ENCODE assay signal across 30 cellular contexts in the genomic region with DNA sequence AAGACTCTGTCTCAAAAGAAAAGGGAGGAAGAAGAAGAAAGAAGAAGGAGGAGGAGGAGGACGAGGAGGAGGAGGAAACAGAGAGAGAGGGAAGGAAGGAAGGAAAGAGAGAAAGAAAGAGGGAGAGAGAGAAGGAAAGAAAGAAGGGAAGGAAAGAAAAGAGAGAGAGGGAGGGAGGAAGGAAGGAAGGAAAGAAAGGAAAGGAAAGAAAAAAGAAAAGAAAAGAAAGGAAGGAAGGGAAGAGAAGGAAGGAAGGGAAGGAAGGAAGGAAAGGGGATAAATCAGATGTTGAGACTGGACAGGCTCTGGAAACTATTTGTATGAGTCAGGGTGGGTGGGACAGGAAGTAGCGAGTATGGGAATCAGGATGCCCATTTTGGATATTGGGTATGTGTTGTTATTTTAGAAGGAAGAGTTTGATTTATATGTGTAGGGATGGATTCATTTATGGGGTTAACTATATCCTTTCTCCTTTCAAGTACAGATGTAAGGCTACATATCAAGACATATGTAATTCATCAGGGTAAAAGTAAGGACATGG. TPM values are rescaled to one million over a fixed set of nuclear protein-coding genes. Genes with fewer than 3 reads are reported as not detected.
DNase-seq lines count a peak whose midpoint lies in the region; ATAC-seq and TF ChIP-seq lines count a peak whose summit lies in the region.
"Had no signal": no experiment of that assay in that cellular context is flagged by ENCODE, and none has a peak within 500 bp of the region (broad histone marks: within the 10 kb centered on the region; RNA-seq: fewer than 3 reads in every experiment).

No MANE protein-coding gene starts in this region.

- H3K9me2 ChIP-seq in PC-9 (ENCODE audit: insufficient read depth) = no peaks in the 10 kb centered on the region

- peak; percentile 68 for DNase-seq in ELR (ENCODE audit: low read depth)
- peak in 1 of 2 experiments; percentile 55 for DNase-seq in PC-9
- no peak for DNase-seq in osteoblast (ENCODE audit: insufficient read length, low spot score, missing footprints)
- DNase-seq in upper lobe of right lung = no peak
- DNase-seq in NCI-H2107 (lab: John Stamatoyannopoulos, UW) = no peak
- DNase-seq in naive thymus-derived CD8-positive, alpha-beta T cell = no peak
- DNase-seq in HPDE6-E6E7 (ENCODE audit: extremely low spot score) = no peak
- DNase-seq: ACHN; activated CD4-positive, alpha-beta T cell treated with anti-CD3 and anti-CD28 coated beads, Interleukin-2, amount 10 ng/mL, durations not matched to agents 7 days and 5 days; aorta; Calu3; erythroblast; NCI-H1092; NCI-H1930; NCI-H2227 treated with DMSO at 0.1 percent for 48 hours; NCI-H82; nucleus accumbens; OCI-M1; stimulated activated CD4-positive, alpha-beta T cell treated with anti-CD3 and anti-CD28 coated beads, Interleukin-4, amount 100 ng/mL, for 4 hours; T-helper 2 cell; transverse colon; WERI-Rb-1 had no signal

- H3K9me3 Mint-ChIP-seq in dendritic cell treated with granulocyte-macrophage colony-stimulating factor and Interleukin-4, amounts not matched to agents 40 ng/mL and 50 ng/mL, for 4 days = no peaks in the 10 kb centered on the region
- no peaks in the 10 kb centered on the region for H3K9me3 Mint-ChIP-seq in naive thymus-derived CD8-positive, alpha-beta T cell
- H3K9me3 Mint-ChIP-seq: activated CD4-positive, alpha-beta T cell treated with anti-CD3 and anti-CD28 coated beads, Interleukin-2, amount 10 ng/mL, durations not matched to agents 7 days and 5 days; activated naive CD4-positive, alpha-beta T cell treated with anti-CD3 and anti-CD28 coated beads, Interleukin-2, amount 50 U/mL, for 72 hours; central memory CD8-positive, alpha-beta T cell; stimulated activated naive CD8-positive, alpha-beta T cell treated with anti-CD3 and anti-CD28 coated beads, Interleukin-15, Interleukin-2, amounts not matched to agents 100 ng/mL and 50 ng/mL, for 24 hours had no signal

- H3K79me2 ChIP-seq in PC-9 (ENCODE audit: low read depth) = no peaks in the 10 kb centered on the region
- H3K79me2 ChIP-seq in osteoblast (ENCODE audit: insufficient read depth, low read length) = no peaks in the 10 kb centered on the region

- H3K4me1 ChIP-seq in PC-9 (replicated peaks; ENCODE audit: insufficient read depth) (peaks cover 6% of the 10 kb centered on the region), osteoblast (ENCODE audit: insufficient read depth, low read length) (peaks cover 3% of the 10 kb centered on the region), upper lobe of right lung (peaks cover 2% of the 10 kb centered on the region)

- POLR2A ChIA-PET in PC-9 (lab: Charles Lee; ENCODE audit: unreplicated experiment) = no interaction called here
- POLR2A ChIA-PET in naive thymus-derived CD8-positive, alpha-beta T cell (lab: Charles Lee) = no interaction called here

- H3K36me3 Mint-ChIP-seq in dendritic cell treated with granulocyte-macrophage colony-stimulating factor and Interleukin-4, amounts not matched to agents 40 ng/mL and 50 ng/mL, for 4 days (ENCODE audit: low read depth) = no peaks in the 10 kb centered on the region
- H3K36me3 Mint-ChIP-seq in naive thymus-derived CD8-positive, alpha-beta T cell = no peaks in the 10 kb centered on the region
- H3K36me3 Mint-ChIP-seq: activated naive CD4-positive, alpha-beta T cell treated with anti-CD3 and anti-CD28 coated beads, Interleukin-2, amount 50 U/mL, for 72 hours had no signal

- no peak for TF ChIP-seq CTCF in PC-9 (conservative IDR thresholded peaks at IDR 0.05)
- TF ChIP-seq CTCF in osteoblast (IDR thresholded peaks at IDR 0.05; ENCODE audit: extremely low read depth, low read depth, low read length) = no peak
- no peak for TF ChIP-seq CTCF in upper lobe of right lung (IDR thresholded peaks at IDR 0.05)

- peak overlapping the region; percentile 11 for H3K27ac Mint-ChIP-seq in dendritic cell treated with granulocyte-macrophage colony-stimulating factor and Interleukin-4, amounts not matched to agents 40 ng/mL and 50 ng/mL, for 4 days
- H3K27ac Mint-ChIP-seq in naive thymus-derived CD8-positive, alpha-beta T cell = peak overlapping the region in 1 of 10 donors; percentile 57
- H3K27ac Mint-ChIP-seq: activated CD4-positive, alpha-beta T cell treated with anti-CD3 and anti-CD28 coated beads, Interleukin-2, amount 10 ng/mL, durations not matched to agents 7 days and 5 days; activated naive CD4-positive, alpha-beta T cell treated with anti-CD3 and anti-CD28 coated beads, Interleukin-2, amount 50 U/mL, for 72 hours; stimulated activated naive CD8-positive, alpha-beta T cell treated with anti-CD3 and anti-CD28 coated beads, Interleukin-15, Interleukin-2, amounts not matched to agents 100 ng/mL and 50 ng/mL, for 24 hours had no signal

- H3K36me3 ChIP-seq in PC-9 (ENCODE audit: low read depth) (no peaks in the 10 kb centered on the region), osteoblast (ENCODE audit: insufficient read depth, low read length) (no peaks in the 10 kb centered on the region), upper lobe of right lung (no peaks in the 10 kb centered on the region)
- H3K36me3 ChIP-seq: gastroesophageal sphincter, SJSA1, transverse colon, WERI-Rb-1 had no signal

- H3K4me2 ChIP-seq in PC-9 (0 out of 2 replicates have a peak overlapping the region, but pooled peaks have one; percentile 1), osteoblast (ENCODE audit: insufficient read depth, low read length) (no peak overlapping the region)

- H2AFZ ChIP-seq in PC-9 = 0 out of 2 replicates have a peak overlapping the region, but pooled peaks have one; percentile 39
- H2AFZ ChIP-seq in osteoblast (ENCODE audit: low read length) = peak overlapping the region; percentile 81

- H3K27me3 ChIP-seq in PC-9 (ENCODE audit: insufficient read depth, low read depth) (no peaks in the 10 kb centered on the region), osteoblast (ENCODE audit: insufficient read depth, low read length) (no peaks in the 10 kb centered on the region), upper lobe of right lung (no peaks in the 10 kb centered on the region)
- H3K27me3 ChIP-seq: gastroesophageal sphincter, SJSA1, transverse colon had no signal

- no peak overlapping the region for H3K4me3 Mint-ChIP-seq in dendritic cell treated with granulocyte-macrophage colony-stimulating factor and Interleukin-4, amounts not matched to agents 40 ng/mL and 50 ng/mL, for 4 days
- H3K4me3 Mint-ChIP-seq in naive thymus-derived CD8-positive, alpha-beta T cell = no peak overlapping the region
- H3K4me3 Mint-ChIP-seq: activated CD4-positive, alpha-beta T cell treated with anti-CD3 and anti-CD28 coated beads, Interleukin-2, amount 10 ng/mL, durations not matched to agents 7 days and 5 days; central memory CD8-positive, alpha-beta T cell; stimulated activated naive CD8-positive, alpha-beta T cell treated with anti-CD3 and anti-CD28 coated beads, Interleukin-15, Interleukin-2, amounts not matched to agents 100 ng/mL and 50 ng/mL, for 24 hours had no signal

- CTCF ChIA-PET in PC-9 (lab: Charles Lee) = no interaction called here

- H3F3A ChIP-seq in PC-9 (ENCODE audit: insufficient read depth, low read depth) = peaks cover 9% of the 10 kb centered on the region

- H3K27me3 Mint-ChIP-seq in dendritic cell treated with granulocyte-macrophage colony-stimulating factor and Interleukin-4, amounts not matched to agents 40 ng/mL and 50 ng/mL, for 4 days = no peaks in the 10 kb centered on the region
- H3K27me3 Mint-ChIP-seq in naive thymus-derived CD8-positive, alpha-beta T cell = no peaks in the 10 kb centered on the region
- H3K27me3 Mint-ChIP-seq: central memory CD8-positive, alpha-beta T cell; stimulated activated naive CD8-positive, alpha-beta T cell treated with anti-CD3 and anti-CD28 coated beads, Interleukin-15, Interleukin-2, amounts not matched to agents 100 ng/mL and 50 ng/mL, for 24 hours had no signal

- ATAC-seq in upper lobe of right lung = no peak
- no peak for ATAC-seq in naive thymus-derived CD8-positive, alpha-beta T cell
- ATAC-seq: activated naive CD4-positive, alpha-beta T cell treated with anti-CD3 and anti-CD28 coated beads, Interleukin-2, amount 50 U/mL, for 72 hours; gastroesophageal sphincter had no signal

- intact Hi-C loops in PC-9 (cut with micrococcal nuclease; ENCODE audit: unreplicated experiment) = no loop called here
- intact Hi-C loops in dendritic cell treated with granulocyte-macrophage colony-stimulating factor and Interleukin-4, amounts not matched to agents 40 ng/mL and 50 ng/mL, for 4 days (cut with micrococcal nuclease) = no loop called here
- intact Hi-C loops in upper lobe of right lung (cut with DNase I) = no loop called here

- H3K27ac ChIP-seq in PC-9 (no peak overlapping the region), osteoblast (ENCODE audit: low read depth, low read length) (no peak overlapping the region), upper lobe of right lung (no peak overlapping the region)
- H3K27ac ChIP-seq: C4-2B, gastroesophageal sphincter, SJSA1, transverse colon, WERI-Rb-1 had no signal

- H3K9me3 ChIP-seq in PC-9 (ENCODE audit: insufficient read depth, low read depth) (no peaks in the 10 kb centered on the region), osteoblast (ENCODE audit: low read depth, low read length) (no peaks in the 10 kb centered on the region), upper lobe of right lung (no peaks in the 10 kb centered on the region)
- H3K9me3 ChIP-seq: gastroesophageal sphincter, SJSA1, transverse colon had no signal

- no peak overlapping the region for H3K4me3 ChIP-seq in PC-9
- no peak overlapping the region for H3K4me3 ChIP-seq in osteoblast (ENCODE audit: insufficient read depth, low read length)
- no peak overlapping the region for H3K4me3 ChIP-seq in upper lobe of right lung
- H3K4me3 ChIP-seq: gastroesophageal sphincter, SJSA1, transverse colon had no signal

- H4K20me1 ChIP-seq in PC-9 (ENCODE audit: insufficient read depth) (no peaks in the 10 kb centered on the region), osteoblast (ENCODE audit: insufficient read depth, low read length) (no peaks in the 10 kb centered on the region)

- peaks cover 35% of the 10 kb centered on the region for H3K4me1 Mint-ChIP-seq in dendritic cell treated with granulocyte-macrophage colony-stimulating factor and Interleukin-4, amounts not matched to agents 40 ng/mL and 50 ng/mL, for 4 days (ENCODE audit: low read depth)
- peaks cover 2 to 5% (median 3%) of the 10 kb centered on the region in 4 donors for H3K4me1 Mint-ChIP-seq in naive thymus-derived CD8-positive, alpha-beta T cell

- no TSS peak for BruUV-seq in PC-9 (replicated peaks; lab: Mats Ljungman, UMichigan)

RNA-seq across cellular contexts. Expression of gene RPL3, which starts 6.0 kb away (rescaled TPM):
- total RNA-seq in PC-9 (2021) = 1,699 and 2,252 TPM in 2 replicates
- total RNA-seq in osteoblast = 1,858 and 2,119 TPM in 2 replicates
- total RNA-seq in upper lobe of right lung = 1,573 TPM
- 1,000 to 10,000 TPM; 3,621 to 3,622 TPM for total RNA-seq in naive thymus-derived CD8-positive, alpha-beta T cell
- 1,000 to 10,000 TPM; 4,219 to 5,383 (median 4,759) TPM for polyA plus RNA-seq in naive thymus-derived CD8-positive, alpha-beta T cell

RNA-seq across cellular contexts. Expression of gene SYNGR1, which starts 24.3 kb away (rescaled TPM):
- 12.0 and 19.1 TPM in 2 replicates for total RNA-seq in PC-9 (2021)
- 2.1 and 3.6 TPM in 2 replicates for total RNA-seq in osteoblast
- 14.0 TPM for total RNA-seq in upper lobe of right lung
- 10 to 100 TPM in 1 of 2 experiments, 1 to 10 TPM in 1; 10.0 to 11.4 TPM for total RNA-seq in naive thymus-derived CD8-positive, alpha-beta T cell
- polyA plus RNA-seq in naive thymus-derived CD8-positive, alpha-beta T cell = 10 to 100 TPM; 10.1 to 14.8 (median 12.0) TPM
- total RNA-seq: HT-29 had no signal
